8 cellular contexts compared by ENCODE assay signal in the genomic region with DNA sequence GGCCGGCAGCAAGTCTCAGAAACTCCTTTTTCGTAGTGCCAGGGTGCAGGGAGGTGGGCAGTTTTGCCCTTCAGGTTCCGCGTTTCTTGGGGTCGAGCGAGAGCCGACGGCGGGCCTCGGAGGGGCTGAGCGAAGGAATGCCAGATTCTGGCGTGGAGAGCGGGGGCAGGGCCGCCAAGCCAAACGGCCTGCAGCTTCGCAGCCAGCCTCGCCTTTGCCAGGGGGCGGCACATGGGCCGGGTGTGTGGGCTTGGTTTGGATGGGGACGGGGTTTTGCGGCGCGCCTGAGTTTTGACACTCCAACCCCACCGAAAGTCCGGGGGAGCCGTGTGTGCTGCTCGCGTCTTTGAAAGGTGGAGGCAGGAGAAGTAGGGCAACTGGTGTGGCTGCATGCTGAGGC. TPM values are rescaled to one million over a fixed set of nuclear protein-coding genes. Genes with fewer than 3 reads are reported as not detected.
A peak's percentile ranks its signal among the peaks of the same experiment; 100 is the strongest.
DNase-seq lines count a peak whose midpoint lies in the region; TF ChIP-seq lines count a peak whose summit lies in the region.
"Not testable (repeated sequence)": the region's sequence is repeated elsewhere in the genome, so short reads cannot be mapped to it uniquely, and the experiment has no call there.

No MANE protein-coding gene starts in this region.

- H3K27me3 Mint-ChIP-seq in HFFc6 (ENCODE audit: insufficient read depth); activated naive CD4-positive, alpha-beta T cell treated with anti-CD3 and anti-CD28 coated beads for 36 hours (ENCODE audit: low read depth): not testable (repeated sequence)

- DNase-seq in AG10803 (ENCODE audit: low read depth); HFFc6; SK-N-MC (ENCODE audit: low read depth, low spot score); choroid plexus epithelial cell (ENCODE audit: low read depth): not testable (repeated sequence)
- peak; percentile 6 for DNase-seq in activated naive CD4-positive, alpha-beta T cell treated with anti-CD3 and anti-CD28 coated beads for 36 hours
- peak; percentile 21 for DNase-seq in stimulated activated CD4-positive, alpha-beta T cell treated with anti-CD3 and anti-CD28 coated beads, Interleukin-15, amount 100 ng/mL, for 24 hours

- not testable (repeated sequence) for H3K27ac Mint-ChIP-seq in HFFc6; activated naive CD4-positive, alpha-beta T cell treated with anti-CD3 and anti-CD28 coated beads for 36 hours

- H3K4me1 ChIP-seq in iPS-20b (ENCODE audit: insufficient read depth, low read length) = not testable (repeated sequence)

- peak overlapping the region; percentile 62 for H3K4me3 ChIP-seq in AG10803 (ENCODE audit: low read length)
- peak overlapping the region; percentile 82 for H3K4me3 ChIP-seq in SK-N-MC
- H3K4me3 ChIP-seq in choroid plexus epithelial cell (ENCODE audit: low read depth, low read length) = peak overlapping the region; percentile 68
- peak overlapping the region; percentile 66; the same call in 1 of the 2 replicates for H3K4me3 ChIP-seq in iPS-20b (ENCODE audit: low read length)
- peak overlapping the region; percentile 64 for H3K4me3 ChIP-seq in neural cell (ENCODE audit: low read length)

- not testable (repeated sequence) for H4K20me1 ChIP-seq in neural cell (ENCODE audit: insufficient read depth)

- H3K36me3 ChIP-seq in SK-N-MC (ENCODE audit: insufficient read depth, low read length); iPS-20b (ENCODE audit: insufficient read depth, low read depth, low read length); neural cell (ENCODE audit: insufficient read depth, low read length): not testable (repeated sequence)

- H3K9me3 ChIP-seq in SK-N-MC (ENCODE audit: low read depth, low read length); iPS-20b (ENCODE audit: insufficient read depth, low read depth, low read length); neural cell (ENCODE audit: low read length): not testable (repeated sequence)

- H3F3A ChIP-seq in neural cell (ENCODE audit: insufficient read depth, low read length, poor library complexity, severe bottlenecking) = not testable (repeated sequence)

- TF ChIP-seq CTCF in AG10803 (conservative IDR thresholded peaks at IDR 0.05; ENCODE audit: low read length); HFFc6 (IDR thresholded peaks at IDR 0.05); choroid plexus epithelial cell (conservative IDR thresholded peaks at IDR 0.05; ENCODE audit: low read depth, low read length); neural cell (IDR thresholded peaks at IDR 0.05; ENCODE audit: poor library complexity, severe bottlenecking): not testable (repeated sequence)

- TF ChIP-seq EP300 in neural cell (conservative IDR thresholded peaks at IDR 0.05; ENCODE audit: poor library complexity, severe bottlenecking) = not testable (repeated sequence)

- not testable (repeated sequence) for H3K9me3 Mint-ChIP-seq in HFFc6; activated naive CD4-positive, alpha-beta T cell treated with anti-CD3 and anti-CD28 coated beads for 36 hours

- not testable (repeated sequence) for H3K9me2 ChIP-seq in neural cell (ENCODE audit: insufficient read depth, low read length)

- not testable (repeated sequence) for H3K27me3 ChIP-seq in iPS-20b (ENCODE audit: insufficient read depth, low read length); neural cell (ENCODE audit: insufficient read depth, low read depth, low read length)

- not testable (repeated sequence) for H3K4me1 Mint-ChIP-seq in HFFc6 (ENCODE audit: low read depth); activated naive CD4-positive, alpha-beta T cell treated with anti-CD3 and anti-CD28 coated beads for 36 hours (ENCODE audit: low read depth)

- peak overlapping the region; percentile 71 for H3K4me3 Mint-ChIP-seq in HFFc6
- peak overlapping the region; percentile 67 for H3K4me3 Mint-ChIP-seq in activated naive CD4-positive, alpha-beta T cell treated with anti-CD3 and anti-CD28 coated beads for 36 hours

- peak overlapping the region; percentile 60 for H3K9ac ChIP-seq in SK-N-MC (ENCODE audit: insufficient read length)
- not testable (repeated sequence) for H3K9ac ChIP-seq in iPS-20b (ENCODE audit: low read depth, low read length); neural cell (ENCODE audit: low read length)

- H3K27ac ChIP-seq in SK-N-MC; iPS-20b (ENCODE audit: low read length); neural cell (ENCODE audit: low read length): not testable (repeated sequence)

- H3K79me2 ChIP-seq in neural cell (replicated peaks; ENCODE audit: insufficient read depth, low read length) = not testable (repeated sequence)

- not testable (repeated sequence) for H3K36me3 Mint-ChIP-seq in HFFc6 (ENCODE audit: low read depth); activated naive CD4-positive, alpha-beta T cell treated with anti-CD3 and anti-CD28 coated beads for 36 hours (ENCODE audit: low read depth)

- TF ChIP-seq RAD21 in neural cell (conservative IDR thresholded peaks at IDR 0.05) = not testable (repeated sequence)

- CTCF ChIA-PET in activated naive CD4-positive, alpha-beta T cell treated with anti-CD3 and anti-CD28 coated beads for 36 hours (lab: Charles Lee) = not testable (repeated sequence)

- intact Hi-C loops in activated naive CD4-positive, alpha-beta T cell treated with anti-CD3 and anti-CD28 coated beads for 36 hours (cut with micrococcal nuclease) = not testable (repeated sequence)

- not testable (repeated sequence) for H3K4me2 ChIP-seq in neural cell (ENCODE audit: low read length)

- not testable (repeated sequence) for H2AFZ ChIP-seq in neural cell (ENCODE audit: low read depth, low read length)

RNA-seq across cellular contexts. Expression of gene NBPF26, which starts 0.8 kb away (rescaled TPM):
- total RNA-seq in HFFc6 (2021; fragmentation: NEBNext Ultra II Directional; extraction: Animal tissue kit (Norgen Biotek cat#: 25700)) = 10 to 100 TPM; 14.9 to 20.1 (median 17.8) TPM
- total RNA-seq in activated naive CD4-positive, alpha-beta T cell treated with anti-CD3 and anti-CD28 coated beads for 36 hours = 10 to 100 TPM; 20.2 to 24.9 TPM
- polyA plus RNA-seq in neural cell = 10.8 and 11.6 TPM in 2 replicates
- 10.2 and 14.9 TPM in 2 replicates for polyA minus RNA-seq in neural cell
